20 cellular contexts compared by ENCODE assay signal in genomic region chr2:127097841-127098651, GRCh38. TPM values are rescaled to one million over a fixed set of nuclear protein-coding genes. Genes with fewer than 3 reads are reported as not detected.
DNase-seq lines count a peak whose midpoint lies in the region; ATAC-seq, FAIRE-seq and TF ChIP-seq lines count a peak whose summit lies in the region.
"Had no signal": no experiment of that assay in that cellular context is flagged by ENCODE, and none has a peak within 500 bp of the region (broad histone marks: within the 10 kb centered on the region; RNA-seq: fewer than 3 reads in every experiment).

No MANE protein-coding gene starts in this region.

- H3K27me3 Mint-ChIP-seq in osteocyte (ENCODE audit: unreplicated experiment): no peaks in the 10 kb centered on the region

- intact Hi-C loops in right cardiac atrium (cut with DNase I) (no loop called here), cardiac septum (cut with DNase I) (no loop called here), esophagus squamous epithelium (cut with DNase I) (no loop called here)

- H3K36me3 Mint-ChIP-seq in osteocyte (ENCODE audit: unreplicated experiment): no peaks in the 10 kb centered on the region
- H3K36me3 Mint-ChIP-seq: activated naive CD4-positive, alpha-beta T cell treated with anti-CD3 and anti-CD28 coated beads, Interleukin-2, amount 50 U/mL, for 72 hours had no signal

- 80% methylated on average over 16 of the region's 16 CpGs for WGBS in right cardiac atrium
- WGBS in esophagus squamous epithelium, 2 donors: 90 to 94% methylated on average over 4 to 8 of the region's 16 CpGs

- no peaks in the 10 kb centered on the region for H3K36me3 ChIP-seq in esophagus squamous epithelium
- H3K36me3 ChIP-seq: prostate gland, SJSA1 had no signal

- peak overlapping the region; percentile 41 for H3K27ac Mint-ChIP-seq in osteocyte (ENCODE audit: unreplicated experiment)
- H3K27ac Mint-ChIP-seq: activated naive CD4-positive, alpha-beta T cell treated with anti-CD3 and anti-CD28 coated beads, Interleukin-2, amount 50 U/mL, for 72 hours had no signal

- H3K4me1 ChIP-seq in right cardiac atrium (ENCODE audit: control insufficient read depth, insufficient read depth, low read length) (no peaks in the 10 kb centered on the region), esophagus squamous epithelium (peaks cover 0 to 86% (median 31%) of the 10 kb centered on the region in 3 donors)

- no peak overlapping the region for H3K4me3 Mint-ChIP-seq in osteocyte (ENCODE audit: unreplicated experiment)

- H3K27ac ChIP-seq in right cardiac atrium (ENCODE audit: low read length) (no peak overlapping the region), esophagus squamous epithelium (peak overlapping the region in 3 of 4 donors; percentile 33 to 58 (median 33))
- H3K27ac ChIP-seq: SJSA1 had no signal

- DNase-seq in right cardiac atrium (peak; percentile 8 to 37 (median 22)), cardiac septum (ENCODE audit: low spot score) (no peak), esophagus squamous epithelium (lab: John Stamatoyannopoulos, UW) (no peak), osteocyte (ENCODE audit: extremely low spot score, unreplicated experiment) (no peak), COLO668 (lab: John Stamatoyannopoulos, UW; ENCODE audit: unreplicated experiment) (no peak), GM03348 (ENCODE audit: low spot score) (no peak), urothelium cell line (ENCODE audit: low spot score) (no peak)
- DNase-seq in activated CD8-positive, alpha-beta memory T cell treated with anti-CD3 and anti-CD28 coated beads for 24 hours: no peak
- DNase-seq: effector CD4-positive, alpha-beta T cell; GDM1; GOT3; islet precursor cell; NCI-H1694 treated with DMSO at 0.1 percent for 48 hours; NCI-H446; OCI-M1; T-helper 9 cell had no signal

- no peak for ATAC-seq in right cardiac atrium
- ATAC-seq: activated naive CD4-positive, alpha-beta T cell treated with anti-CD3 and anti-CD28 coated beads, Interleukin-2, amount 50 U/mL, for 72 hours had no signal

- H3K27me3 ChIP-seq in right cardiac atrium (ENCODE audit: control insufficient read depth, insufficient read depth) (no peaks in the 10 kb centered on the region), esophagus squamous epithelium (no peaks in the 10 kb centered on the region)
- H3K27me3 ChIP-seq: SJSA1 had no signal

- H3K4me3 ChIP-seq in right cardiac atrium (ENCODE audit: low read length) (no peak overlapping the region), esophagus squamous epithelium (no peak overlapping the region)
- H3K4me3 ChIP-seq: prostate gland, SJSA1 had no signal

- no peak for TF ChIP-seq CTCF in esophagus squamous epithelium (IDR thresholded peaks at IDR 0.05)
- no peak for TF ChIP-seq CTCF in osteocyte (IDR thresholded peaks at IDR 0.05)

- H3K9me3 ChIP-seq in right cardiac atrium (ENCODE audit: control insufficient read depth, low read length) (no peaks in the 10 kb centered on the region), esophagus squamous epithelium (no peaks in the 10 kb centered on the region)
- H3K9me3 ChIP-seq: prostate gland, SJSA1 had no signal

- H3K9me3 Mint-ChIP-seq in osteocyte (ENCODE audit: unreplicated experiment): no peaks in the 10 kb centered on the region
- H3K9me3 Mint-ChIP-seq: activated naive CD4-positive, alpha-beta T cell treated with anti-CD3 and anti-CD28 coated beads, Interleukin-2, amount 50 U/mL, for 72 hours had no signal

- H3K4me1 Mint-ChIP-seq in osteocyte (ENCODE audit: unreplicated experiment): peaks cover 78% of the 10 kb centered on the region

- FAIRE-seq in urothelium cell line (lab: Jason Lieb, UNC): no peak
- FAIRE-seq: D721Med had no signal

- no peak for TF ChIP-seq POLR2A in esophagus squamous epithelium (IDR thresholded peaks at IDR 0.05)

RNA-seq across cellular contexts. Expression of gene BIN1, which starts 8.9 kb away (rescaled TPM):
- total RNA-seq in right cardiac atrium: 10 to 100 TPM in 3 of 4 donors, 1 to 10 TPM in 1; 6.6 to 12.0 (median 10.4) TPM
- 5.9 TPM for polyA plus RNA-seq in right cardiac atrium
- total RNA-seq in cardiac septum: 14.0 TPM
- total RNA-seq in esophagus squamous epithelium: 10 to 100 TPM; 10.8 to 23.3 (median 15.5) TPM
- total RNA-seq in osteocyte: 101 TPM in 2 replicates

Comparison
In these comparisons a context has a peak if more than half of its experiments do, and no peak if none do; other contexts are left out.
1. DNase-seq: peak in right cardiac atrium (3 of 3); none in cardiac septum (single experiment), esophagus squamous epithelium (single experiment), osteocyte (single experiment), COLO668 (single experiment), GM03348 (single experiment), activated CD8-positive, alpha-beta memory T cell treated with anti-CD3 and anti-CD28 coated beads for 24 hours (single experiment) and urothelium cell line (single experiment).